Comparison of ENCODE assay signal across 16 cellular contexts in genomic region chr4:173213296-173213695, GRCh38.
"Had no signal": no experiment of that assay in that cellular context is flagged by ENCODE, and none has a peak within 500 bp of the region (broad histone marks: within the 10 kb centered on the region; RNA-seq: fewer than 3 reads in every experiment).

No MANE protein-coding gene starts in this region.

- H3K9ac ChIP-seq: neural progenitor cell had no signal

- H3K4me1 ChIP-seq: lower lobe of right lung had no signal

- ATAC-seq: activated T-cell treated with anti-CD3 and anti-CD28 coated beads, Interleukin-2, amount 50 U/mL, for 4 hours; left lobe of liver; lower lobe of right lung; naive thymus-derived CD4-positive, alpha-beta T cell had no signal

- H3K9me3 ChIP-seq: lower lobe of right lung, upper lobe of left lung had no signal

- H3K27ac ChIP-seq: coronary artery, lower lobe of right lung, neural progenitor cell, upper lobe of left lung had no signal

- DNase-seq: activated CD4-positive, alpha-beta T cell treated with anti-CD3 and anti-CD28 coated beads, Interleukin-2, amount 50 U/mL, for 48 hours; activated CD8-positive, alpha-beta memory T cell treated with anti-CD3 and anti-CD28 coated beads, Interleukin-2, amount 50 U/mL, for 48 hours; activated naive CD4-positive, alpha-beta T cell; activated naive CD8-positive, alpha-beta T cell treated with anti-CD3 and anti-CD28 coated beads for 36 hours; activated T-cell treated with anti-CD3 and anti-CD28 coated beads, Interleukin-2, amount 50 U/mL, for 4 hours; foreskin melanocyte; lower lobe of right lung; naive thymus-derived CD4-positive, alpha-beta T cell; posterior cingulate gyrus; stimulated activated CD4-positive, alpha-beta T cell treated with anti-CD3 and anti-CD28 coated beads, Interleukin-4, amount 100 ng/mL, for 24 hours; stimulated activated naive CD4-positive, alpha-beta T cell treated with Interleukin-2 at 50 U/mL for 16 hours; T-helper 1 cell; upper lobe of left lung had no signal

- H3K36me3 ChIP-seq: lower lobe of right lung, neural progenitor cell, upper lobe of left lung had no signal

- H3K27me3 ChIP-seq: neural progenitor cell, upper lobe of left lung had no signal

- H3K4me3 ChIP-seq: coronary artery, lower lobe of right lung, neural progenitor cell, upper lobe of left lung had no signal

- H3K4me2 ChIP-seq: neural progenitor cell had no signal

- H2AFZ ChIP-seq: neural progenitor cell had no signal
